33 cellular contexts compared by ENCODE assay signal in the genomic region with DNA sequence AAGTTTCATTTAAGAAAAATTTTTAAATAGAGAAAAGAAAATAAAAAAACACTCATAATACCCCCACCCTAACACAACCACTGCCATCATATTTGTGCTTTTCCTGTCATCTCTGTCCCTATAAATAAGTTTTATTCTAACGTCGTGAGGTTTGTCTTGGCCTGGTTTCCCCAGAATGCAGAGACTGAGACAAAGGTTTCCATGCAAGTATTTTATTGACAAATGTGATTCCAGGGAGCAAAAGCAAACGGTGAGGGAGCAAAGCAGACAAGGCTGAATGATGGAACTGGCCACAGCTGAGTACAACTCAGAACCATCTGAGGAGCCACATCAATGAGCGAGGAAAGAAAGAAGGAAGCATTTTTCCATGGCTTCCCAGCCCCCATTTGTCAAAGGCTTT. TPM values are rescaled to one million over a fixed set of nuclear protein-coding genes. Genes with fewer than 3 reads are reported as not detected.
DNase-seq lines count a peak whose midpoint lies in the region; ATAC-seq, FAIRE-seq and TF ChIP-seq lines count a peak whose summit lies in the region.
"Had no signal": no experiment of that assay in that cellular context is flagged by ENCODE, and none has a peak within 500 bp of the region (broad histone marks: within the 10 kb centered on the region; RNA-seq: fewer than 3 reads in every experiment).

No MANE protein-coding gene starts in this region.

- H4K20me1 ChIP-seq in neural cell (ENCODE audit: insufficient read depth) (no peaks in the 10 kb centered on the region), HepG2 (ENCODE audit: insufficient read depth, low read length) (no peaks in the 10 kb centered on the region)
- H4K20me1 ChIP-seq: BLaER1; BLaER1 treated with 17β-estradiol and CSF1 and Interleukin-3, amounts not matched to agents 10 nM and 100 nM had no signal

- no peaks in the 10 kb centered on the region for H3K9me3 ChIP-seq in neural cell (ENCODE audit: low read length)
- no peaks in the 10 kb centered on the region for H3K9me3 ChIP-seq in prostate gland
- H3K9me3 ChIP-seq in HepG2 (ENCODE audit: low read length): no peaks in the 10 kb centered on the region
- H3K9me3 ChIP-seq: A549, BE2C, BLaER1, Caco-2 had no signal

- H3K9me2 ChIP-seq in neural cell (ENCODE audit: insufficient read depth, low read length): no peaks in the 10 kb centered on the region

- intact Hi-C loops in prostate gland (cut with DNase I) (no loop called here), HepG2 (cut with micrococcal nuclease; ENCODE audit: unreplicated experiment) (no loop called here)

- TF ChIP-seq CTCF in VCaP (conservative IDR thresholded peaks at IDR 0.05) (no peak), neural cell (IDR thresholded peaks at IDR 0.05; ENCODE audit: poor library complexity, severe bottlenecking) (no peak), prostate gland (IDR thresholded peaks at IDR 0.05) (no peak), HepG2 (CRISPR knock-in tag; IDR thresholded peaks at IDR 0.05) (no peak)

- H3K27me3 ChIP-seq in neural cell (ENCODE audit: insufficient read depth, low read depth, low read length) (no peaks in the 10 kb centered on the region), prostate gland (replicated peaks; ENCODE audit: insufficient read depth) (no peaks in the 10 kb centered on the region), HepG2 (ENCODE audit: control insufficient read depth in 1 of 2, insufficient read depth in 2 of 2, low read length in 2 of 2) (no peaks in the 10 kb centered on the region)
- H3K27me3 ChIP-seq: BE2C; BLaER1; BLaER1 treated with 17β-estradiol and CSF1 and Interleukin-3, amounts not matched to agents 10 nM and 100 nM had no signal

- WGBS in prostate gland: 36% methylated on average over 4 of the region's 4 CpGs
- under 1% methylated on average over 4 of the region's 4 CpGs for WGBS in HepG2 (ENCODE audit: low lambda C conversion rate)

- H3K4me3 ChIP-seq in neural cell (ENCODE audit: low read length) (no peak overlapping the region), prostate gland (no peak overlapping the region), HepG2 (replicated peaks in 1 of 3; ENCODE audit: insufficient read depth in 1 of 3, low read depth in 2 of 3, low read length in 3 of 3) (no peak overlapping the region)
- H3K4me3 ChIP-seq: A549; BLaER1; BLaER1 treated with 17β-estradiol and CSF1 and Interleukin-3, amounts not matched to agents 10 nM and 100 nM had no signal

- in situ Hi-C loops in HepG2 (cut with HindIII; ENCODE audit: extremely low pct_ligation_motif_present, low pct_unique_long_range_greater_than_20kb): no loop called here

- peak; percentile 59 for DNase-seq in prostate gland (ENCODE audit: low spot score)
- no peak for DNase-seq in GDM1 (lab: John Stamatoyannopoulos, UW)
- DNase-seq in HepG2 (ENCODE audit: low spot score): no peak
- DNase-seq: 8988T; ACHN; AML-193; BE2C; C1 segment of cervical spinal cord; Caco-2; Calu3; CD4-positive, alpha-beta memory T cell; CD4-positive, alpha-beta T cell; CD4-positive, CD25-positive, alpha-beta regulatory T cell; CD8-positive, alpha-beta memory T cell; CD8-positive, alpha-beta T cell; COR-L47; DMS 273 treated with DMSO at 0.1 percent for 48 hours; DMS153; DMS53; DMS79; DMS79 treated with DMSO at 0.1 percent for 48 hours; DND-41; EL had no signal

- H3K4me2 ChIP-seq in neural cell (ENCODE audit: low read length): no peak overlapping the region
- H3K4me2 ChIP-seq in HepG2 (ENCODE audit: low read depth, low read length): no peak overlapping the region
- H3K4me2 ChIP-seq: A549; BLaER1; BLaER1 treated with 17β-estradiol and CSF1 and Interleukin-3, amounts not matched to agents 10 nM and 100 nM had no signal

- H3K4me1 ChIP-seq in prostate gland (replicated peaks): no peaks in the 10 kb centered on the region
- peaks cover 11% of the 10 kb centered on the region for H3K4me1 ChIP-seq in HepG2 (ENCODE audit: insufficient read depth, low read length)
- H3K4me1 ChIP-seq: A549, BE2C, BLaER1, Caco-2 had no signal

- no peak for ATAC-seq in GM19035 (IDR thresholded peaks at IDR 0.05; ENCODE audit: unreplicated experiment)
- ATAC-seq in HepG2: no peak
- ATAC-seq: A549; CD8-positive, alpha-beta T cell had no signal

- TF ChIP-seq EP300 in neural cell (conservative IDR thresholded peaks at IDR 0.05; ENCODE audit: poor library complexity, severe bottlenecking) (no peak), HepG2 (IDR thresholded peaks at IDR 0.05; ENCODE audit: low read depth in 2 of 2, low read length in 2 of 2) (no peak), HepG2 (CRISPR knock-in tag; IDR thresholded peaks at IDR 0.05; ENCODE audit: borderline replicate concordance) (no peak)

- POLR2A ChIA-PET in HepG2 (lab: Yijun Ruan, JAX): no interaction called here

- FAIRE-seq in HepG2 (lab: Jason Lieb, UNC): no peak
- FAIRE-seq: A204.1, A549, D721Med had no signal

- no TSS peak for BruUV-seq in HepG2 (replicated peaks; lab: Mats Ljungman, UMichigan)

- H3K27ac ChIP-seq in VCaP (peak overlapping the region; percentile 3; the same call in 1 of the 2 replicates), neural cell (ENCODE audit: low read length) (peak overlapping the region; percentile 24), prostate gland (peak overlapping the region in 1 of 2 donors; percentile 53), HepG2 (ENCODE audit: extremely low read length, insufficient read depth, low read length) (no peak overlapping the region)
- H3K27ac ChIP-seq: 22Rv1; A549; BLaER1; BLaER1 treated with 17β-estradiol and CSF1 and Interleukin-3, amounts not matched to agents 10 nM and 100 nM; C4-2B had no signal

- H3F3A ChIP-seq in neural cell (ENCODE audit: insufficient read depth, low read length, poor library complexity, severe bottlenecking): no peaks in the 10 kb centered on the region

- no peak overlapping the region for H3K9ac ChIP-seq in neural cell (ENCODE audit: low read length)
- no peak overlapping the region for H3K9ac ChIP-seq in HepG2 (ENCODE audit: insufficient read depth, low read depth, low read length)
- H3K9ac ChIP-seq: BLaER1; BLaER1 treated with 17β-estradiol and CSF1 and Interleukin-3, amounts not matched to agents 10 nM and 100 nM had no signal

- H3K36me3 ChIP-seq in neural cell (ENCODE audit: insufficient read depth, low read length) (no peaks in the 10 kb centered on the region), prostate gland (no peaks in the 10 kb centered on the region), HepG2 (replicated peaks in 1 of 2; ENCODE audit: control insufficient read depth in 1 of 2, insufficient read depth in 2 of 2, low read length in 2 of 2) (no peaks in the 10 kb centered on the region)
- H3K36me3 ChIP-seq: BE2C; BLaER1; BLaER1 treated with 17β-estradiol and CSF1 and Interleukin-3, amounts not matched to agents 10 nM and 100 nM had no signal

- TF ChIP-seq RAD21 in neural cell (conservative IDR thresholded peaks at IDR 0.05) (no peak), HepG2 (CRISPR knock-in tag; IDR thresholded peaks at IDR 0.05) (no peak)

- TF ChIP-seq POLR2A in prostate gland (IDR thresholded peaks at IDR 0.05): no peak
- TF ChIP-seq POLR2A in HepG2 (IDR thresholded peaks at IDR 0.05; ENCODE audit: insufficient read depth in 1 of 2, low read depth in 2 of 2, low read length in 2 of 2): no peak

- CTCF ChIA-PET in HepG2 (lab: Yijun Ruan, JAX; ENCODE audit: low intra/inter-chr PET ratio, low total read pairs): no interaction called here

- H3K79me2 ChIP-seq in neural cell (replicated peaks; ENCODE audit: insufficient read depth, low read length): no peaks in the 10 kb centered on the region
- H3K79me2 ChIP-seq in HepG2 (ENCODE audit: insufficient read depth, low read length): no peaks in the 10 kb centered on the region

- H2AFZ ChIP-seq in neural cell (ENCODE audit: low read depth, low read length) (no peak overlapping the region), HepG2 (ENCODE audit: low read length) (no peak overlapping the region)

TF ChIP-seq in HepG2, 621 proteins besides CTCF, POLR2A, EP300 and RAD21 (continues in another document):
- no peak for TF ChIP-seq SIN3A (IDR thresholded peaks at IDR 0.05; ENCODE audit: borderline replicate concordance, low read depth, low read length)
- no peak for TF ChIP-seq SMYD3 (CRISPR knock-in tag; IDR thresholded peaks at IDR 0.05)
- no peak for TF ChIP-seq HDAC1 (CRISPR knock-in tag; IDR thresholded peaks at IDR 0.05)
- TF ChIP-seq, protein P1, sequence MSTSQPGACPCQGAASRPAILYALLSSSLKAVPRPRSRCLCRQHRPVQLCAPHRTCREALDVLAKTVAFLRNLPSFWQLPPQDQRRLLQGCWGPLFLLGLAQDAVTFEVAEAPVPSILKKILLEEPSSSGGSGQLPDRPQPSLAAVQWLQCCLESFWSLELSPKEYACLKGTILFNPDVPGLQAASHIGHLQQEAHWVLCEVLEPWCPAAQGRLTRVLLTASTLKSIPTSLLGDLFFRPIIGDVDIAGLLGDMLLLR (CRISPR knock-in tag; IDR thresholded peaks at IDR 0.05): no peak
- no peak for TF ChIP-seq ZNF7 (CRISPR knock-in tag; IDR thresholded peaks at IDR 0.05)
- no peak for TF ChIP-seq ZFP62 (CRISPR knock-in tag; IDR thresholded peaks at IDR 0.05)
- no peak for TF ChIP-seq ZNF138 (CRISPR knock-in tag; IDR thresholded peaks at IDR 0.05; ENCODE audit: low read depth)

RNA-seq across cellular contexts. Expression of a gene that starts 37.7 kb away (rescaled TPM):
- polyA plus RNA-seq in neural cell (9.2 and 11.8 TPM in 2 replicates), HepG2 (2011; rRNA removed) (15.9 and 17.0 TPM in 2 replicates)
- 28.9 and 32.6 TPM in 2 replicates for polyA minus RNA-seq in neural cell
- total RNA-seq in prostate gland (10 to 100 TPM; 17.8 to 22.0 TPM), HepG2 (2016; rRNA removed; fragmentation: Illumina TruSeq; extraction: Trizol) (32.3 and 38.7 TPM in 2 replicates)
- 3.2 and 3.3 TPM in 2 replicates for total RNA-seq in HepG2 (2016; cell fraction: cytosol; rRNA removed; fragmentation: Illumina TruSeq; extraction: Trizol; ENCODE audit: low read depth)
- total RNA-seq in HepG2 (2016; cell fraction: insoluble cytoplasmic fraction; rRNA removed; fragmentation: Illumina TruSeq; extraction: Trizol): 31.9 and 39.4 TPM in 2 replicates
- 7.3 and 7.7 TPM in 2 replicates for total RNA-seq in HepG2 (2016; cell fraction: membrane; rRNA removed; fragmentation: Illumina TruSeq; extraction: Trizol)
- total RNA-seq in HepG2 (2016; cell fraction: nucleus; rRNA removed; fragmentation: Illumina TruSeq; extraction: Trizol): 35.7 and 43.2 TPM in 2 replicates
- 14.6 and 14.9 TPM in 2 replicates for polyA plus RNA-seq in HepG2 (2011; cell fraction: cytosol; rRNA removed)
- 12.9 and 13.9 TPM in 2 replicates for polyA plus RNA-seq in HepG2 (2011; cell fraction: nucleus; rRNA removed)
- polyA plus RNA-seq in HepG2 (2012): 12.4 and 13.2 TPM in 2 replicates
- 1.1 and 1.3 TPM in 2 replicates for polyA plus RNA-seq in HepG2 (2016; cell fraction: cytosol; fragmentation: Illumina TruSeq; extraction: Trizol; ENCODE audit: low read depth)
- polyA plus RNA-seq in HepG2 (2016; cell fraction: insoluble cytoplasmic fraction; fragmentation: Illumina TruSeq; extraction: Trizol; ENCODE audit: low read depth): 19.6 and 19.7 TPM in 2 replicates
- 2.9 and 3.8 TPM in 2 replicates for polyA plus RNA-seq in HepG2 (2016; cell fraction: membrane; fragmentation: Illumina TruSeq; extraction: Trizol; ENCODE audit: low read depth)
- 18.4 and 19.2 TPM in 2 replicates for polyA plus RNA-seq in HepG2 (2016; cell fraction: nucleus; fragmentation: Illumina TruSeq; extraction: Trizol; ENCODE audit: insufficient read depth, low read depth)
- 41.7 and 58.6 TPM in 2 replicates for polyA minus RNA-seq in HepG2 (2011; rRNA and poly(A)+ RNA removed; ENCODE audit: low replicate concordance)
- polyA minus RNA-seq in HepG2 (2011; cell fraction: cytosol; rRNA and poly(A)+ RNA removed): 12.2 and 12.7 TPM in 2 replicates
- polyA minus RNA-seq in HepG2 (2011; cell fraction: nucleus; rRNA and poly(A)+ RNA removed): 49.4 and 58.6 TPM in 2 replicates
